ENCODE assay signal across 8 cellular contexts in genomic region chr13:97125051-97125809, GRCh38.
DNase-seq lines count a peak whose midpoint lies in the region; ATAC-seq, FAIRE-seq and TF ChIP-seq lines count a peak whose summit lies in the region.

No MANE protein-coding gene starts in this region.

- DNase-seq in A549 (ENCODE audit: low read depth in 1 of 2, low spot score in 1 of 2) (peak in 1 of 2 experiments; percentile 41), RWPE2 (ENCODE audit: low spot score) (peak; percentile 68), foreskin keratinocyte (peak; percentile 74 to 88), ascending aorta (ENCODE audit: low spot score in 2 of 2) (no peak)
- DNase-seq in effector CD8-positive, alpha-beta T cell (lab: John Stamatoyannopoulos, UW), result no peak

- CTCF ChIA-PET in A549 (lab: Yijun Ruan, JAX), result interaction anchor here (0.6 to 3.6 kb wide), 14 partner anchors 9 to 234 kb away, joined by 3 to 15 read pairs (median 3); partner anchors contain the start of gene MBNL2

- ATAC-seq in A549 (peak in 1 of 2 experiments; percentile 49; a peak in 3 of 6 replicates), GM18873 (IDR thresholded peaks at IDR 0.05; ENCODE audit: low FRiP score, unreplicated experiment) (peak; percentile 46), HG03378 (IDR thresholded peaks at IDR 0.05; ENCODE audit: unreplicated experiment) (peak; percentile 40), RWPE2 (ENCODE audit: low read depth) (peak; percentile 70), foreskin keratinocyte (peak; percentile 83)

- H3K9ac ChIP-seq in skeletal muscle tissue (ENCODE audit: low read depth in 1 of 3, low read length in 3 of 3), result no peak overlapping the region

- no peak overlapping the region for H3K4me3 ChIP-seq in A549
- no peak overlapping the region for H3K4me3 ChIP-seq in RWPE2 (ENCODE audit: severe bottlenecking)
- peak overlapping the region in 2 of 3 donors; percentile 32 to 36 for H3K4me3 ChIP-seq in skeletal muscle tissue (ENCODE audit: low read length in 3 of 3)
- no peak overlapping the region for H3K4me3 ChIP-seq in ascending aorta

- no peak for TF ChIP-seq RAD21 in A549 (conservative IDR thresholded peaks at IDR 0.05 in 1 of 2, IDR thresholded peaks at IDR 0.05 in 1 of 2)

- H3K36me3 ChIP-seq in RWPE2 (ENCODE audit: low read depth), result no peaks in the 10 kb centered on the region
- no peaks in the 10 kb centered on the region for H3K36me3 ChIP-seq in skeletal muscle tissue (ENCODE audit: control insufficient read depth in 3 of 3, insufficient read depth in 3 of 3, low read length in 3 of 3)
- H3K36me3 ChIP-seq in ascending aorta, result no peaks in the 10 kb centered on the region

- WGBS in A549 (ENCODE audit: missing lambda C conversion rate), result 37% methylated on average over 8 of the region's 8 CpGs

- intact Hi-C loops in ascending aorta (cut with DNase I), result no loop called here

- H3K4me2 ChIP-seq in A549, result peak overlapping the region; percentile 69

- FAIRE-seq in A549 (lab: Jason Lieb, UNC), result no peak

- no peak for TF ChIP-seq CTCF in A549 (IDR thresholded peaks at IDR 0.05)
- no peak for TF ChIP-seq CTCF in RWPE2 (IDR thresholded peaks at IDR 0.05; ENCODE audit: poor library complexity, severe bottlenecking)
- peak; percentile 52 for TF ChIP-seq CTCF in foreskin keratinocyte (conservative IDR thresholded peaks at IDR 0.05)
- peak in 1 of 3 experiments; percentile 13 for TF ChIP-seq CTCF in ascending aorta (IDR thresholded peaks at IDR 0.05)

- H3K27ac ChIP-seq in A549 (peak overlapping the region; percentile 35 to 63; a peak in 5 of 6 replicates), RWPE2 (ENCODE audit: poor library complexity, severe bottlenecking) (peak overlapping the region; percentile 72), foreskin keratinocyte (peak overlapping the region; percentile 50), skeletal muscle tissue (ENCODE audit: low read depth, low read length) (peak overlapping the region; percentile 72), ascending aorta (no peak overlapping the region)

- peaks cover 62% of the 10 kb centered on the region for H3K4me1 ChIP-seq in A549
- H3K4me1 ChIP-seq in RWPE2 (ENCODE audit: insufficient read depth, poor library complexity, severe bottlenecking), result peaks cover 50% of the 10 kb centered on the region
- H3K4me1 ChIP-seq in foreskin keratinocyte, result peaks cover 32% of the 10 kb centered on the region
- peaks cover 23 to 31% (median 24%) of the 10 kb centered on the region in 3 donors for H3K4me1 ChIP-seq in skeletal muscle tissue (ENCODE audit: control insufficient read depth in 3 of 3, insufficient read depth in 3 of 3, low read length in 3 of 3)
- peaks cover 0 to 12% of the 10 kb centered on the region in 2 donors for H3K4me1 ChIP-seq in ascending aorta

- POLR2A ChIA-PET in A549 (lab: Yijun Ruan, JAX), result interaction anchor here (0.7 kb wide), 1 partner anchor 131 kb away, joined by 3 read pairs; no protein-coding TSS in a partner anchor

- TF ChIP-seq EP300 in A549 (IDR thresholded peaks at IDR 0.05), result no peak

- no peaks in the 10 kb centered on the region for H3K27me3 ChIP-seq in RWPE2 (ENCODE audit: insufficient read depth, poor library complexity, severe bottlenecking)
- no peaks in the 10 kb centered on the region for H3K27me3 ChIP-seq in foreskin keratinocyte
- no peaks in the 10 kb centered on the region for H3K27me3 ChIP-seq in skeletal muscle tissue (ENCODE audit: control insufficient read depth in 3 of 3, insufficient read depth in 3 of 3, low read length in 3 of 3)
- no peaks in the 10 kb centered on the region for H3K27me3 ChIP-seq in ascending aorta

- H3K9me3 ChIP-seq in A549 (no peaks in the 10 kb centered on the region), RWPE2 (ENCODE audit: severe bottlenecking) (no peaks in the 10 kb centered on the region), skeletal muscle tissue (ENCODE audit: control insufficient read depth in 3 of 3, low read length in 3 of 3) (no peaks in the 10 kb centered on the region), ascending aorta (no peaks in the 10 kb centered on the region)

- TF ChIP-seq POLR2A in A549 (IDR thresholded peaks at IDR 0.05; ENCODE audit: low read length), result no peak

TF ChIP-seq in A549, 52 proteins besides CTCF, POLR2A, EP300 and RAD21:
- TF ChIP-seq ELK1 (IDR thresholded peaks at IDR 0.05; ENCODE audit: low read depth, low read length), result no peak
- TF ChIP-seq USF2 (IDR thresholded peaks at IDR 0.05), result peak; percentile 41; the same call in 1 of the 2 replicates
- TF ChIP-seq CBX8 (IDR thresholded peaks at IDR 0.05), result no peak
- no peak for TF ChIP-seq NFE2L2 (conservative IDR thresholded peaks at IDR 0.05; ENCODE audit: low read length)
- TF ChIP-seq HMGXB4 (CRISPR knock-in tag; IDR thresholded peaks at IDR 0.05; ENCODE audit: borderline replicate concordance), result no peak
- TF ChIP-seq ZC3H11A (IDR thresholded peaks at IDR 0.05), result no peak
- TF ChIP-seq ESRRA (IDR thresholded peaks at IDR 0.05; ENCODE audit: borderline replicate concordance, low read length), result no peak
- TF ChIP-seq RARB (CRISPR knock-in tag; IDR thresholded peaks at IDR 0.05), result no peak
- TF ChIP-seq FOSB (CRISPR knock-in tag; IDR thresholded peaks at IDR 0.05), result no peak
TF ChIP-seq in A549: peak in this region for 1.

Comparison
In these comparisons a context has a peak if more than half of its experiments do, and no peak if none do; other contexts are left out.
1. DNase-seq: peak in RWPE2 (single experiment) and foreskin keratinocyte (2 of 2); none in ascending aorta (0 of 2) and effector CD8-positive, alpha-beta T cell (single experiment).
2. H3K27ac ChIP-seq: peak in A549 (2 of 2), RWPE2 (single experiment), foreskin keratinocyte (single experiment) and skeletal muscle tissue (single experiment); none in ascending aorta (0 of 2).
3. H3K4me3 ChIP-seq: peak in skeletal muscle tissue (2 of 3); none in A549 (single experiment), RWPE2 (single experiment) and ascending aorta (0 of 2).